In genomic region chr9:123164285-123164684, GRCh38 we compare ENCODE assay signal across 1 cellular context.
TF ChIP-seq lines count a peak whose summit lies in the region.

No MANE protein-coding gene starts in this region.

TF ChIP-seq in GM23338, 12 proteins besides CTCF, POLR2A, EP300 and RAD21 (continued from another document):
- TF ChIP-seq ZNF462 (CRISPR knock-in tag; IDR thresholded peaks at IDR 0.05), result no peak
- TF ChIP-seq ZNF331 (CRISPR knock-in tag; IDR thresholded peaks at IDR 0.05; ENCODE audit: low read depth), result no peak
- no peak for TF ChIP-seq REST (IDR thresholded peaks at IDR 0.05; ENCODE audit: unreplicated experiment)
- TF ChIP-seq ETS1 (IDR thresholded peaks at IDR 0.05), result no peak
- TF ChIP-seq EZH2phosphoT487 (IDR thresholded peaks at IDR 0.05; ENCODE audit: unreplicated experiment), result no peak
- no peak for TF ChIP-seq EZH2 (IDR thresholded peaks at IDR 0.05; ENCODE audit: low read depth, unreplicated experiment)
TF ChIP-seq in GM23338: peak in this region for 0.
